Comparison of ENCODE assay signal across 27 cellular contexts in genomic region chr14:70078329-70078728, GRCh38.
"Had no signal": no experiment of that assay in that cellular context is flagged by ENCODE, and none has a peak within 500 bp of the region (broad histone marks: within the 10 kb centered on the region; RNA-seq: fewer than 3 reads in every experiment).

No MANE protein-coding gene starts in this region.

- H2AFZ ChIP-seq: PC-9 had no signal

- H3K9me3 ChIP-seq: SJCRH30 had no signal

- FAIRE-seq: RCC 7860 had no signal

- ATAC-seq: Panc1, Right ventricle myocardium inferior, SK-N-SH treated with all-trans-retinoic acid at 6 μM for 48 hours had no signal

- H3K4me1 ChIP-seq: SJCRH30 had no signal

- H3K4me3 ChIP-seq: PC-9, SJCRH30, SK-N-MC had no signal

- H3K4me2 ChIP-seq: PC-9 had no signal

- H3K27me3 ChIP-seq: SJCRH30 had no signal

- H3K36me3 ChIP-seq: SJCRH30 had no signal

- DNase-seq: Karpas-422, MM.1S, NCI-H1048, NCI-H1436, NCI-H1694, NCI-H187, NCI-H1930, NCI-H2029 treated with DMSO at 0.1 percent for 48 hours, NCI-H2081 treated with DMSO at 0.1 percent for 48 hours, NCI-H2171, NCI-H226, NCI-H446 treated with DMSO at 0.1 percent for 48 hours, NCI-H510A, NCI-H526, NCI-H748 treated with DMSO at 0.1 percent for 48 hours, PC-9, SHP77, SIG-M5, SJCRH30, SW 1271, T-helper 1 cell had no signal

- H3K27ac ChIP-seq: PC-9, RWPE1, SJCRH30, SK-N-MC had no signal
